In genomic region chr14:73662439-73663056, GRCh38 we compare ENCODE assay signal across 10 cellular contexts. TPM values are rescaled to one million over a fixed set of nuclear protein-coding genes. Genes with fewer than 3 reads are reported as not detected.
DNase-seq lines count a peak whose midpoint lies in the region; TF ChIP-seq lines count a peak whose summit lies in the region.
"Had no signal": no experiment of that assay in that cellular context is flagged by ENCODE, and none has a peak within 500 bp of the region (broad histone marks: within the 10 kb centered on the region; RNA-seq: fewer than 3 reads in every experiment).

No MANE protein-coding gene starts in this region.

- peak overlapping the region; percentile 35 for H3K27ac Mint-ChIP-seq in type B pancreatic cell

- H3K4me3 Mint-ChIP-seq in type B pancreatic cell: no peak overlapping the region

- peak; percentile 71 for TF ChIP-seq CTCF in RWPE1 (conservative IDR thresholded peaks at IDR 0.05; ENCODE audit: low read depth)
- TF ChIP-seq CTCF in fibroblast of villous mesenchyme (IDR thresholded peaks at IDR 0.05; ENCODE audit: insufficient read depth, low read depth, low read length): peak; percentile 74
- TF ChIP-seq CTCF in type B pancreatic cell (conservative IDR thresholded peaks at IDR 0.05): peak; percentile 43

- POLR2A ChIA-PET in RWPE1 (lab: Yijun Ruan, JAX; ENCODE audit: low non-redundant PET): no interaction called here

- H3K4me3 ChIP-seq in fibroblast of villous mesenchyme (ENCODE audit: low read depth, low read length): no peak overlapping the region

- peaks cover 4% of the 10 kb centered on the region for H3K9me3 Mint-ChIP-seq in type B pancreatic cell

- H3K27me3 Mint-ChIP-seq in type B pancreatic cell: no peaks in the 10 kb centered on the region

- DNase-seq in SIG-M5 treated with dmso at 0.1 percent for 504 hours (lab: John Stamatoyannopoulos, UW; ENCODE audit: unreplicated experiment) (peak; percentile 64), SIG-M5 (lab: John Stamatoyannopoulos, UW) (no peak), RWPE1 (ENCODE audit: low spot score) (peak; percentile 71), fibroblast of villous mesenchyme (ENCODE audit: low read depth) (peak; percentile 89), type B pancreatic cell (ENCODE audit: extremely low spot score, unreplicated experiment) (no peak), NCI-H1417 (lab: John Stamatoyannopoulos, UW) (no peak), retina (no peak), HuH-7.5 (ENCODE audit: low spot score) (no peak)
- DNase-seq: DMS79 treated with DMSO at 0.1 percent for 48 hours, NCI-H1092 had no signal

- H3K4me1 Mint-ChIP-seq in type B pancreatic cell (ENCODE audit: unreplicated experiment): peaks cover 6% of the 10 kb centered on the region

- H3K27ac ChIP-seq in RWPE1: no peak overlapping the region

- peaks cover 16% of the 10 kb centered on the region for H3K36me3 Mint-ChIP-seq in type B pancreatic cell

- CTCF ChIA-PET in RWPE1 (lab: Yijun Ruan, JAX): interaction anchor here (0.6 to 0.9 kb wide), 4 partner anchors 9 to 136 kb away, joined by 3 to 4 read pairs (median 4); no protein-coding TSS in a partner anchor

RNA-seq across cellular contexts. Expression of gene DNAL1, which starts 17.8 kb away (rescaled TPM):
- total RNA-seq in fibroblast of villous mesenchyme (9.0 and 9.9 TPM in 2 replicates), type B pancreatic cell (ENCODE audit: low replicate concordance) (7.1 and 20.3 TPM in 2 replicates)

RNA-seq across cellular contexts. Expression of gene ACOT6, which starts 50.2 kb away (rescaled TPM):
- total RNA-seq in fibroblast of villous mesenchyme (under 0.01 TPM in 1 of 2 replicates, not detected in the other), type B pancreatic cell (ENCODE audit: low replicate concordance) (not detected in 2 replicates)

RNA-seq across cellular contexts. Expression of gene PNMA1, which starts 51.6 kb away (rescaled TPM):
- total RNA-seq in fibroblast of villous mesenchyme (29.6 and 31.1 TPM in 2 replicates), type B pancreatic cell (ENCODE audit: low replicate concordance) (35.5 and 64.8 TPM in 2 replicates)

Comparison
In these comparisons a context has a peak if more than half of its experiments do, and no peak if none do; other contexts are left out.
1. DNase-seq: peak in SIG-M5 treated with dmso at 0.1 percent for 504 hours (single experiment), RWPE1 (single experiment) and fibroblast of villous mesenchyme (single experiment); none in SIG-M5 (single experiment), type B pancreatic cell (single experiment), NCI-H1417 (0 of 3), retina (single experiment) and HuH-7.5 (single experiment).
2. Peak in every context shown above with its lines, with median percentiles within 50 percentile points of each other: CTCF ChIP-seq.